In the genomic region with DNA sequence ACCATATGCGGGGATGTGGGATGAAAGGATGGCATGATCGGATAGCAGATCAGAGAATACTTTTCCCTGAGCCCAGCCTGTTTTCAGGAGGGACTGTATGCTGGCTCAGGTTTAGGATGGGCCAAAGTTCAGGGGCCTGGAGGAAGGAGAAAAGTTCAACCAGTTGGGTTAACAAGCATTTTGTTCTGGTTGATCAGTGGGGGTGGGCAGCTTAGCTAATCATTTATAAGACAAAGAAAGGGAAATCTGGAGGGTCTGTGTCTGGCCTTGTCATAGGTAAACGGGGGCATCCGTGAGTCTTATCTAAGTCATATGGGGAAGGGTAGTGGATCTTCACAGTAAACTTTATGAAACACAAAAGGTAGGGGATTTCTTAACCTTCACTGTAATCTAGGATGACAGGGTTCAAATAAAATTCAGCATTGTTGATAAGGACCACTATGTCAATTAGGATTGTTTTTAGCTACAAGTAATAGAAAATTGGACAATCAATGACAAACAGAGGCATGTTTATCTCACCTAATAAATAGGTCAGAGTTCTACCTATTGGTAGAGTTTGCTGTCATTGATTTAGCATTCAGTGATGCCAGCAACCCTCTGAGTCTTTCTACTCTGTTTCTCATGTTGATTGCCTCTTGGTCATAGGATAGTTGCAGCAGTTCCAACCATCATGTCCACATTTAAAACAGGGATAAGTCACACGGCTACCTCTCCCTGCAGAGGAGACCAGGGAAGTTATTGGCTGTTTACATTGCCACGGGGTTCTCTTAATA, we compare ENCODE assay signal across 1 cellular context.
TF ChIP-seq lines count a peak whose summit lies in the region.

No MANE protein-coding gene starts in this region.

TF ChIP-seq in HepG2, 621 proteins besides CTCF, POLR2A, EP300 and RAD21 (continued from another document and continues in another):
- TF ChIP-seq, protein P1, sequence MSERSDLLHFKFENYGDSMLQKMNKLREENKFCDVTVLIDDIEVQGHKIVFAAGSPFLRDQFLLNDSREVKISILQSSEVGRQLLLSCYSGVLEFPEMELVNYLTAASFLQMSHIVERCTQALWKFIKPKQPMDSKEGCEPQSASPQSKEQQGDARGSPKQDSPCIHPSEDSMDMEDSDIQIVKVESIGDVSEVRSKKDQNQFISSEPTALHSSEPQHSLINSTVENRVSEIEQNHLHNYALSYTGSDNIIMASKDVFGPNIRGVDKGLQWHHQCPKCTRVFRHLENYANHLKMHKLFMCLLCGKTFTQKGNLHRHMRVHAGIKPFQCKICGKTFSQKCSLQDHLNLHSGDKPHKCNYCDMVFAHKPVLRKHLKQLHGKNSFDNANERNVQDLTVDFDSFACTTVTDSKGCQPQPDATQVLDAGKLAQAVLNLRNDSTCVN (CRISPR knock-in tag; IDR thresholded peaks at IDR 0.05; ENCODE audit: borderline replicate concordance), result no peak
- peak; percentile 56; the same call in 1 of the 2 replicates for TF ChIP-seq SOX5 (CRISPR knock-in tag; IDR thresholded peaks at IDR 0.05; ENCODE audit: borderline replicate concordance)
- TF ChIP-seq ZNF878 (CRISPR knock-in tag; IDR thresholded peaks at IDR 0.05), result no peak; the same call in 1 of the 2 replicates
- no peak for TF ChIP-seq ZNF33B (CRISPR knock-in tag; IDR thresholded peaks at IDR 0.05)
- no peak for TF ChIP-seq ZNF646 (CRISPR knock-in tag; IDR thresholded peaks at IDR 0.05)
- TF ChIP-seq PRDM4 (CRISPR knock-in tag; IDR thresholded peaks at IDR 0.05; ENCODE audit: borderline replicate concordance), result no peak
- no peak; the same call in 1 of the 2 replicates for TF ChIP-seq ZNF574 (CRISPR knock-in tag; IDR thresholded peaks at IDR 0.05)
- no peak for TF ChIP-seq ZNF598 (CRISPR knock-in tag; IDR thresholded peaks at IDR 0.05; ENCODE audit: borderline replicate concordance)
- no peak for TF ChIP-seq ZNF703 (CRISPR knock-in tag; IDR thresholded peaks at IDR 0.05; ENCODE audit: borderline replicate concordance)
- TF ChIP-seq MBD4 (IDR thresholded peaks at IDR 0.05; ENCODE audit: borderline replicate concordance, low read length), result no peak
- TF ChIP-seq KDM4B (CRISPR knock-in tag; IDR thresholded peaks at IDR 0.05), result no peak
- peak; percentile 79 for TF ChIP-seq ZMYM4 (CRISPR knock-in tag; IDR thresholded peaks at IDR 0.05)
- TF ChIP-seq SKI (IDR thresholded peaks at IDR 0.05; ENCODE audit: partially characterized antibody), result no peak
- peak; percentile 67 for TF ChIP-seq KAT8 (CRISPR knock-in tag; IDR thresholded peaks at IDR 0.05)
- TF ChIP-seq, protein P2, sequence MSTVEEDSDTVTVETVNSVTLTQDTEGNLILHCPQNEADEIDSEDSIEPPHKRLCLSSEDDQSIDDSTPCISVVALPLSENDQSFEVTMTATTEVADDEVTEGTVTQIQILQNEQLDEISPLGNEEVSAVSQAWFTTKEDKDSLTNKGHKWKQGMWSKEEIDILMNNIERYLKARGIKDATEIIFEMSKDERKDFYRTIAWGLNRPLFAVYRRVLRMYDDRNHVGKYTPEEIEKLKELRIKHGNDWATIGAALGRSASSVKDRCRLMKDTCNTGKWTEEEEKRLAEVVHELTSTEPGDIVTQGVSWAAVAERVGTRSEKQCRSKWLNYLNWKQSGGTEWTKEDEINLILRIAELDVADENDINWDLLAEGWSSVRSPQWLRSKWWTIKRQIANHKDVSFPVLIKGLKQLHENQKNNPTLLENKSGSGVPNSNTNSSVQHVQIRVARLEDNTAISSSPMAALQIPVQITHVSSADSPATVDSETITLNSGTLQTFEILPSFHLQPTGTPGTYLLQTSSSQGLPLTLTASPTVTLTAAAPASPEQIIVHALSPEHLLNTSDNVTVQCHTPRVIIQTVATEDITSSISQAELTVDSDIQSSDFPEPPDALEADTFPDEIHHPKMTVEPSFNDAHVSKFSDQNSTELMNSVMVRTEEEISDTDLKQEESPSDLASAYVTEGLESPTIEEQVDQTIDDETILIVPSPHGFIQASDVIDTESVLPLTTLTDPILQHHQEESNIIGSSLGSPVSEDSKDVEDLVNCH (CRISPR knock-in tag; IDR thresholded peaks at IDR 0.05), result 0 out of 2 replicates have a peak, but pooled peaks have one; percentile 54
- TF ChIP-seq HCFC1 (IDR thresholded peaks at IDR 0.05; ENCODE audit: low read depth, low read length), result no peak
- no peak; the same call in 1 of the 2 replicates for TF ChIP-seq ARNTL (CRISPR knock-in tag; IDR thresholded peaks at IDR 0.05)
- no peak for TF ChIP-seq ZNF282 (IDR thresholded peaks at IDR 0.05; ENCODE audit: partially characterized antibody)
- no peak for TF ChIP-seq DRAP1 (CRISPR knock-in tag; IDR thresholded peaks at IDR 0.05)
- TF ChIP-seq ZNF850 (CRISPR knock-in tag; conservative IDR thresholded peaks at IDR 0.05), result no peak
- TF ChIP-seq ZNF280D (CRISPR knock-in tag; IDR thresholded peaks at IDR 0.05), result 0 out of 2 replicates have a peak, but pooled peaks have one; percentile 20
- TF ChIP-seq, protein P3, sequence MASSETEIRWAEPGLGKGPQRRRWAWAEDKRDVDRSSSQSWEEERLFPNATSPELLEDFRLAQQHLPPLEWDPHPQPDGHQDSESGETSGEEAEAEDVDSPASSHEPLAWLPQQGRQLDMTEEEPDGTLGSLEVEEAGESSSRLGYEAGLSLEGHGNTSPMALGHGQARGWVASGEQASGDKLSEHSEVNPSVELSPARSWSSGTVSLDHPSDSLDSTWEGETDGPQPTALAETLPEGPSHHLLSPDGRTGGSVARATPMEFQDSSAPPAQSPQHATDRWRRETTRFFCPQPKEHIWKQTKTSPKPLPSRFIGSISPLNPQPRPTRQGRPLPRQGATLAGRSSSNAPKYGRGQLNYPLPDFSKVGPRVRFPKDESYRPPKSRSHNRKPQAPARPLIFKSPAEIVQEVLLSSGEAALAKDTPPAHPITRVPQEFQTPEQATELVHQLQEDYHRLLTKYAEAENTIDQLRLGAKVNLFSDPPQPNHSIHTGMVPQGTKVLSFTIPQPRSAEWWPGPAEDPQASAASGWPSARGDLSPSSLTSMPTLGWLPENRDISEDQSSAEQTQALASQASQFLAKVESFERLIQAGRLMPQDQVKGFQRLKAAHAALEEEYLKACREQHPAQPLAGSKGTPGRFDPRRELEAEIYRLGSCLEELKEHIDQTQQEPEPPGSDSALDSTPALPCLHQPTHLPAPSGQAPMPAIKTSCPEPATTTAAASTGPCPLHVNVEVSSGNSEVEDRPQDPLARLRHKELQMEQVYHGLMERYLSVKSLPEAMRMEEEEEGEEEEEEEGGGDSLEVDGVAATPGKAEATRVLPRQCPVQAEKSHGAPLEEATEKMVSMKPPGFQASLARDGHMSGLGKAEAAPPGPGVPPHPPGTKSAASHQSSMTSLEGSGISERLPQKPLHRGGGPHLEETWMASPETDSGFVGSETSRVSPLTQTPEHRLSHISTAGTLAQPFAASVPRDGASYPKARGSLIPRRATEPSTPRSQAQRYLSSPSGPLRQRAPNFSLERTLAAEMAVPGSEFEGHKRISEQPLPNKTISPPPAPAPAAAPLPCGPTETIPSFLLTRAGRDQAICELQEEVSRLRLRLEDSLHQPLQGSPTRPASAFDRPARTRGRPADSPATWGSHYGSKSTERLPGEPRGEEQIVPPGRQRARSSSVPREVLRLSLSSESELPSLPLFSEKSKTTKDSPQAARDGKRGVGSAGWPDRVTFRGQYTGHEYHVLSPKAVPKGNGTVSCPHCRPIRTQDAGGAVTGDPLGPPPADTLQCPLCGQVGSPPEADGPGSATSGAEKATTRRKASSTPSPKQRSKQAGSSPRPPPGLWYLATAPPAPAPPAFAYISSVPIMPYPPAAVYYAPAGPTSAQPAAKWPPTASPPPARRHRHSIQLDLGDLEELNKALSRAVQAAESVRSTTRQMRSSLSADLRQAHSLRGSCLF (CRISPR knock-in tag; IDR thresholded peaks at IDR 0.05; ENCODE audit: borderline replicate concordance), result no peak
- peak; percentile 10; the same call in 1 of the 2 replicates for TF ChIP-seq ZNF430 (CRISPR knock-in tag; IDR thresholded peaks at IDR 0.05)
